In genomic region chr11:133230446-133230845, GRCh38 we compare ENCODE assay signal across 20 cellular contexts.
DNase-seq lines count a peak whose midpoint lies in the region; ATAC-seq, FAIRE-seq and TF ChIP-seq lines count a peak whose summit lies in the region.
"Had no signal": no experiment of that assay in that cellular context is flagged by ENCODE, and none has a peak within 500 bp of the region (broad histone marks: within the 10 kb centered on the region; RNA-seq: fewer than 3 reads in every experiment).

No MANE protein-coding gene starts in this region.

- no peak overlapping the region for H2AFZ ChIP-seq in H1 (ENCODE audit: low read length)
- H2AFZ ChIP-seq: GM23248 had no signal

- no peak overlapping the region for H3K27ac Mint-ChIP-seq in natural killer cell
- H3K27ac Mint-ChIP-seq: B cell; CD8-positive, alpha-beta T cell; HFFc6 had no signal

- no peak for FAIRE-seq in H1 (lab: Jason Lieb, UNC)
- FAIRE-seq: H54 had no signal

- H3K4me2 ChIP-seq in H1 (ENCODE audit: insufficient read depth in 1 of 2, low read depth in 2 of 2, low read length in 2 of 2): no peak overlapping the region
- H3K4me2 ChIP-seq: BLaER1 treated with 17β-estradiol and CSF1 and Interleukin-3, amounts not matched to agents 10 nM and 100 nM had no signal

- no peaks in the 10 kb centered on the region for H3K27me3 Mint-ChIP-seq in natural killer cell (ENCODE audit: low read depth in 2 of 2)
- H3K27me3 Mint-ChIP-seq: B cell had no signal

- peak overlapping the region; percentile 53; the same call in 1 of the 2 replicates for H2BK12ac ChIP-seq in H1 (ENCODE audit: low read depth, low read length)

- no peak overlapping the region for H4K91ac ChIP-seq in H1 (replicated peaks; ENCODE audit: insufficient read length, low read length)

- H3K27me3 ChIP-seq in H1 (replicated peaks in 1 of 4; ENCODE audit: control insufficient read depth in 3 of 4, extremely low read depth in 1 of 4, insufficient read depth in 3 of 4, low read length in 3 of 4): peaks cover 0 to 13% (median 6%) of the 10 kb centered on the region in 4 experiments; a peak in 5 of 7 replicates
- H3K27me3 ChIP-seq in transverse colon: peaks cover 44% of the 10 kb centered on the region
- H3K27me3 ChIP-seq: BLaER1 treated with 17β-estradiol and CSF1 and Interleukin-3, amounts not matched to agents 10 nM and 100 nM had no signal

- H3K79me1 ChIP-seq in H1 (ENCODE audit: low read depth, low read length): no peaks in the 10 kb centered on the region

- DNase-seq in ELF-1 (ENCODE audit: low read depth, low spot score) (peak; percentile 26), H1 (ENCODE audit: low read depth in 1 of 2, low spot score in 2 of 2) (no peak), left kidney (ENCODE audit: low read depth, low spot score) (peak; percentile 70), transverse colon (peak; percentile 29), natural killer cell (no peak), NCI-H2029 treated with DMSO at 0.1 percent for 48 hours (lab: John Stamatoyannopoulos, UW) (no peak)
- DNase-seq: CD8-positive, alpha-beta T cell; DMS 273 treated with DMSO at 0.1 percent for 48 hours; DMS53; DND-41; GF-D8; GM23248; HCEC 1CT; HFFc6; KG1 had no signal

- TF ChIP-seq RAD21 in H1 (IDR thresholded peaks at IDR 0.05 in 1 of 2, conservative IDR thresholded peaks at IDR 0.05 in 1 of 2; ENCODE audit: low read depth in 2 of 2, low read length in 2 of 2): no peak

- H3K4ac ChIP-seq in H1 (replicated peaks; ENCODE audit: insufficient read length, low read depth, low read length): no peak overlapping the region

- H3K4me3 Mint-ChIP-seq in natural killer cell: no peak overlapping the region
- H3K4me3 Mint-ChIP-seq: B cell; CD8-positive, alpha-beta T cell; HFFc6 had no signal

- H4K8ac ChIP-seq in H1 (ENCODE audit: extremely low read depth, insufficient read depth, low read length): no peak overlapping the region

- H4K20me1 ChIP-seq in H1 (replicated peaks in 1 of 2; ENCODE audit: control insufficient read depth in 1 of 2, insufficient read depth in 2 of 2, low read length in 2 of 2): no peaks in the 10 kb centered on the region
- H4K20me1 ChIP-seq: BLaER1 treated with 17β-estradiol and CSF1 and Interleukin-3, amounts not matched to agents 10 nM and 100 nM had no signal

- no peak for TF ChIP-seq POLR2A in H1 (IDR thresholded peaks at IDR 0.05; ENCODE audit: control extremely low read depth in 1 of 2, low read depth in 2 of 2, low read length in 2 of 2)
- no peak for TF ChIP-seq POLR2A in transverse colon (IDR thresholded peaks at IDR 0.05)

- TF ChIP-seq EP300 in H1 (IDR thresholded peaks at IDR 0.05; ENCODE audit: borderline replicate concordance in 1 of 2, low read depth in 2 of 2, low read length in 2 of 2): no peak
- TF ChIP-seq EP300 in transverse colon (IDR thresholded peaks at IDR 0.05; ENCODE audit: low read depth): no peak

- WGBS in H1 (ENCODE audit: extremely low coverage in 1 of 2, insufficient coverage in 1 of 2, insufficient read length in 1 of 2, insufficient replicate concordance in 2 of 2, low coverage in 1 of 2, low lambda C conversion rate in 2 of 2, missing lambda C conversion rate in 1 of 2), 2 experiments: 96% methylated on average over 5 of the region's 5 CpGs; no CpG with 5 or more reads in 1 of the 2 experiments
- WGBS in transverse colon (ENCODE audit: low coverage in 1 of 2), 2 donors: 43 to 53% methylated on average over 3 to 5 of the region's 5 CpGs

- H3K27ac ChIP-seq in H1 (ENCODE audit: low read depth, low read length) (no peak overlapping the region), transverse colon (no peak overlapping the region)
- H3K27ac ChIP-seq: BLaER1 treated with 17β-estradiol and CSF1 and Interleukin-3, amounts not matched to agents 10 nM and 100 nM; GM23248 had no signal

- no peak overlapping the region for H3K56ac ChIP-seq in H1 (replicated peaks; ENCODE audit: insufficient read length, low read depth, low read length)

- no peak overlapping the region for H3K14ac ChIP-seq in H1 (ENCODE audit: insufficient read length)

- intact Hi-C loops in transverse colon (cut with DNase I; ENCODE audit: low total_unique reads): no loop called here
- intact Hi-C loops in natural killer cell (cut with micrococcal nuclease): no loop called here

- CTCF ChIA-PET in H1 (lab: Charles Lee; ENCODE audit: partially characterized antibody): interaction anchor here (0.6 to 3.2 kb wide), 4 partner anchors 9 to 346 kb away, joined by 3 to 17 read pairs (median 4); no protein-coding TSS in a partner anchor

- H3K9me3 ChIP-seq in H1 (ENCODE audit: insufficient read depth in 2 of 2, low read depth in 1 of 2, low read length in 1 of 2): no peaks in the 10 kb centered on the region; a peak in 2 of 4 replicates
- H3K9me3 ChIP-seq in transverse colon: no peaks in the 10 kb centered on the region

- no peak for ATAC-seq in HG02759 (IDR thresholded peaks at IDR 0.05; ENCODE audit: unreplicated experiment)
- no peak for ATAC-seq in natural killer cell
- ATAC-seq in GM21529 (IDR thresholded peaks at IDR 0.05; ENCODE audit: unreplicated experiment): no peak
- ATAC-seq: CD8-positive, alpha-beta T cell had no signal

- H3K4me3 ChIP-seq in H1 (ENCODE audit: extremely low read depth in 1 of 4, insufficient read depth in 2 of 4, low read depth in 3 of 4, low read length in 4 of 4) (no peak overlapping the region), transverse colon (no peak overlapping the region)
- H3K4me3 ChIP-seq: BLaER1 treated with 17β-estradiol and CSF1 and Interleukin-3, amounts not matched to agents 10 nM and 100 nM; GM23248 had no signal

- H4K5ac ChIP-seq in H1 (ENCODE audit: insufficient read length, low read depth, low read length): no peak overlapping the region

- no peak overlapping the region for H3K23ac ChIP-seq in H1 (ENCODE audit: insufficient read length)

- H3K36me3 ChIP-seq in H1 (ENCODE audit: control insufficient read depth in 2 of 4, insufficient read depth in 4 of 4, low read length in 3 of 4) (no peaks in the 10 kb centered on the region), transverse colon (no peaks in the 10 kb centered on the region)
- H3K36me3 ChIP-seq: BLaER1 treated with 17β-estradiol and CSF1 and Interleukin-3, amounts not matched to agents 10 nM and 100 nM had no signal

- POLR2A ChIA-PET in H1 (lab: Charles Lee; ENCODE audit: partially characterized antibody): no interaction called here

- H3K4me1 ChIP-seq in H1 (replicated peaks in 1 of 4; ENCODE audit: control insufficient read depth in 3 of 4, insufficient read depth in 4 of 4, low read length in 3 of 4) (peaks cover 5 to 18% (median 11%) of the 10 kb centered on the region in 4 experiments; a peak in 6 of 7 replicates), transverse colon (peaks cover 0 to 10% (median 8%) of the 10 kb centered on the region in 4 donors)
- H3K4me1 ChIP-seq: BLaER1 treated with 17β-estradiol and CSF1 and Interleukin-3, amounts not matched to agents 10 nM and 100 nM had no signal

- H2BK15ac ChIP-seq in H1 (ENCODE audit: low read length): no peak overlapping the region

- TF ChIP-seq CTCF in H1 (IDR thresholded peaks at IDR 0.05; ENCODE audit: control extremely low read depth in 1 of 3, insufficient read depth in 1 of 3, low read depth in 1 of 3, low read length in 3 of 3) (no peak), transverse colon (IDR thresholded peaks at IDR 0.05) (no peak), natural killer cell (IDR thresholded peaks at IDR 0.05) (no peak)

- H3K23me2 ChIP-seq in H1 (ENCODE audit: low read depth, low read length): no peaks in the 10 kb centered on the region; the same call in 1 of the 2 replicates

- H3K9me3 Mint-ChIP-seq in natural killer cell: peaks cover 0 to 5% of the 10 kb centered on the region in 2 donors
- H3K9me3 Mint-ChIP-seq: CD8-positive, alpha-beta T cell had no signal

- no peaks in the 10 kb centered on the region for H3K36me3 Mint-ChIP-seq in natural killer cell
- H3K36me3 Mint-ChIP-seq: CD8-positive, alpha-beta T cell had no signal

- H3K4me1 Mint-ChIP-seq in natural killer cell: no peaks in the 10 kb centered on the region
- H3K4me1 Mint-ChIP-seq: B cell had no signal

- H2AK5ac ChIP-seq in H1 (ENCODE audit: low read depth, low read length): no peak overlapping the region

- H2BK20ac ChIP-seq in H1 (ENCODE audit: low read length): no peak overlapping the region

- no peak overlapping the region for H2BK120ac ChIP-seq in H1 (replicated peaks; ENCODE audit: low read depth, low read length)

- in situ Hi-C loops in transverse colon (cut with MboI; ENCODE audit: low pct_ligation_motif_present in 1 of 4, low pct_unique_long_range_greater_than_20kb in 1 of 4, low sequenced_read_pairs in 3 of 4): no loop called here

- H2BK5ac ChIP-seq in H1 (ENCODE audit: low read depth, low read length): no peak overlapping the region

- H3K9ac ChIP-seq in H1 (replicated peaks in 1 of 4; ENCODE audit: extremely low read depth in 1 of 4, low read depth in 3 of 4, low read length in 3 of 4): no peak overlapping the region
- H3K9ac ChIP-seq: BLaER1 treated with 17β-estradiol and CSF1 and Interleukin-3, amounts not matched to agents 10 nM and 100 nM; GM23248 had no signal

- no peaks in the 10 kb centered on the region for H3K79me2 ChIP-seq in H1 (ENCODE audit: control insufficient read depth in 1 of 2, insufficient read depth in 2 of 2, low read length in 2 of 2)

- H3K18ac ChIP-seq in H1 (ENCODE audit: extremely low read depth, low read length): no peak overlapping the region

TF ChIP-seq in H1, 55 proteins besides CTCF, POLR2A, EP300 and RAD21 (continues in another document):
- TF ChIP-seq TCF12 (IDR thresholded peaks at IDR 0.05; ENCODE audit: low read depth, low read length): no peak
- no peak for TF ChIP-seq CBX8 (IDR thresholded peaks at IDR 0.05; ENCODE audit: borderline replicate concordance, low read depth, low read length)
- no peak for TF ChIP-seq MAFK (IDR thresholded peaks at IDR 0.05; ENCODE audit: low read depth, low read length)
- TF ChIP-seq GABPA (IDR thresholded peaks at IDR 0.05; ENCODE audit: borderline replicate concordance, insufficient read depth, low read length): no peak
- TF ChIP-seq RNF2 (IDR thresholded peaks at IDR 0.05; ENCODE audit: borderline replicate concordance, low read depth, low read length, missing control alignments, poor library complexity, severe bottlenecking): no peak
- TF ChIP-seq YY1 (IDR thresholded peaks at IDR 0.05; ENCODE audit: low read depth, low read length): no peak
- no peak for TF ChIP-seq BCL11A (IDR thresholded peaks at IDR 0.05; ENCODE audit: low read depth in 2 of 2, low read length in 2 of 2)
- TF ChIP-seq CHD2 (IDR thresholded peaks at IDR 0.05; ENCODE audit: low read length): no peak
- TF ChIP-seq NANOG (IDR thresholded peaks at IDR 0.05; ENCODE audit: insufficient read depth, low read depth, low read length, poor library complexity, severe bottlenecking): no peak

Comparison
In these comparisons a context has a peak if more than half of its experiments do, and no peak if none do; other contexts are left out.
1. DNase-seq: peak in ELF-1 (single experiment), left kidney (single experiment) and transverse colon (single experiment); none in H1 (0 of 2), natural killer cell (single experiment) and NCI-H2029 treated with DMSO at 0.1 percent for 48 hours (single experiment).